Comparison of ENCODE assay signal across 12 cellular contexts in the genomic region with DNA sequence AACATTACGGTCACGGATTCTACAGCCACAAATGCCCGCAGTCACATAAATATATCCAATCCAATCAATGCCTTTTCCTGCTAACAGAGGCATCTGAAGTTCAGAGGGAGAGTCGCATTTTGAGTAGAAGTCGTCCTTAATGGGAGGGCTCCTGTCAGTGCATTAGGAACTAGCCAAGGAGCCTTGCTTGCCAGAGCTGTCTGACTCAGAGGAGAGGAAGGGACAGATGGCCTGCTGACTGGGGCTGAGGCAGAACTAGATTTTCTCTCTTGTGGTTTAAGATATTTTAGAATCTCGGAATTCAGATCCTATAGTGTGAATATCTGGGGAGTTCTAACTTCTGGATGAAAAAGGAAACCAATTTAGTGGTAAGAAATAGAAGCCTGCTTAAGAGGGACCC. TPM values are rescaled to one million over a fixed set of nuclear protein-coding genes. Genes with fewer than 3 reads are reported as not detected.
A peak's percentile ranks its signal among the peaks of the same experiment; 100 is the strongest.
DNase-seq lines count a peak whose midpoint lies in the region; ATAC-seq, FAIRE-seq and TF ChIP-seq lines count a peak whose summit lies in the region.
"Had no signal": no experiment of that assay in that cellular context is flagged by ENCODE, and none has a peak within 500 bp of the region (broad histone marks: within the 10 kb centered on the region; RNA-seq: fewer than 3 reads in every experiment).

No MANE protein-coding gene starts in this region.

- no peaks in the 10 kb centered on the region for H3K9me3 ChIP-seq in astrocyte (ENCODE audit: insufficient read depth, low read depth, low read length)
- H3K9me3 ChIP-seq in right cardiac atrium (ENCODE audit: control insufficient read depth, low read length) = no peaks in the 10 kb centered on the region
- H3K9me3 ChIP-seq: tibial artery had no signal

- no peaks in the 10 kb centered on the region for H4K20me1 ChIP-seq in astrocyte (ENCODE audit: insufficient read depth, low read length)

- peak overlapping the region; percentile 63 for H3K4me2 ChIP-seq in astrocyte (ENCODE audit: low read length)

- no peak for TF ChIP-seq CTCF in astrocyte (IDR thresholded peaks at IDR 0.05; ENCODE audit: insufficient read depth, low read depth, low read length)

- intact Hi-C loops in right cardiac atrium (cut with DNase I) = no loop called here

- H3K9me3 Mint-ChIP-seq in astrocyte (ENCODE audit: unreplicated experiment) = no peaks in the 10 kb centered on the region

- no peak overlapping the region for H2AFZ ChIP-seq in astrocyte (ENCODE audit: low read depth, low read length)

- peaks cover 16% of the 10 kb centered on the region for H3K36me3 Mint-ChIP-seq in astrocyte (ENCODE audit: low read depth, unreplicated experiment)

- H3K4me1 ChIP-seq in astrocyte (ENCODE audit: insufficient read depth, low read length) (peaks cover 29% of the 10 kb centered on the region), right cardiac atrium (ENCODE audit: control insufficient read depth, insufficient read depth, low read length) (peaks cover 6% of the 10 kb centered on the region)

- ATAC-seq in right cardiac atrium (peak; percentile 58 to 81), GM21515 (IDR thresholded peaks at IDR 0.05; ENCODE audit: unreplicated experiment) (no peak), HG03460 (IDR thresholded peaks at IDR 0.05; ENCODE audit: unreplicated experiment) (no peak)

- H3K27me3 ChIP-seq in astrocyte (ENCODE audit: insufficient read depth, low read length) (no peaks in the 10 kb centered on the region), right cardiac atrium (ENCODE audit: control insufficient read depth, insufficient read depth) (no peaks in the 10 kb centered on the region)
- H3K27me3 ChIP-seq: tibial artery had no signal

- no peaks in the 10 kb centered on the region for H3K79me2 ChIP-seq in astrocyte (ENCODE audit: insufficient read depth, low read length)

- DNase-seq in HCEC 1CT (peak; percentile 82), astrocyte (ENCODE audit: low read depth) (peak; percentile 91), right cardiac atrium (peak in 2 of 3 donors; percentile 65 to 76), superior temporal gyrus (ENCODE audit: extremely low spot score) (peak; percentile 60), DMS153 (lab: John Stamatoyannopoulos, UW) (no peak), NCI-H774 (lab: John Stamatoyannopoulos, UW) (no peak)
- DNase-seq: NCI-H526 had no signal

- peak overlapping the region; percentile 22 for H3K9ac ChIP-seq in astrocyte (ENCODE audit: low read length)

- H3K4me1 Mint-ChIP-seq in astrocyte (ENCODE audit: low read depth, unreplicated experiment) = peaks cover 52% of the 10 kb centered on the region

- no peaks in the 10 kb centered on the region for H3K27me3 Mint-ChIP-seq in astrocyte (ENCODE audit: low read depth, unreplicated experiment)

- FAIRE-seq in astrocyte (lab: Jason Lieb, UNC) = peak; percentile 99
- FAIRE-seq: TTC549 had no signal

- H3K4me3 ChIP-seq in astrocyte (ENCODE audit: insufficient read depth, low read depth, low read length) (no peak overlapping the region), right cardiac atrium (ENCODE audit: low read length) (no peak overlapping the region)
- H3K4me3 ChIP-seq: tibial artery had no signal

- H3K27ac Mint-ChIP-seq in astrocyte (ENCODE audit: unreplicated experiment) = peak overlapping the region; percentile 81

- H3K36me3 ChIP-seq in astrocyte (ENCODE audit: insufficient read depth, low read length) = peaks cover 4% of the 10 kb centered on the region

- 71% methylated on average over 6 of the region's 6 CpGs for WGBS in right cardiac atrium

- peak overlapping the region; percentile 6 for H3K4me3 Mint-ChIP-seq in astrocyte (ENCODE audit: unreplicated experiment)

- peak overlapping the region; percentile 46 for H3K27ac ChIP-seq in astrocyte (ENCODE audit: low read depth, low read length)
- peak overlapping the region; percentile 49 for H3K27ac ChIP-seq in right cardiac atrium (ENCODE audit: low read length)

RNA-seq across cellular contexts. Expression of a gene that starts 10.6 kb away (rescaled TPM):
- 11.3 and 11.4 TPM in 2 replicates for total RNA-seq in astrocyte
- total RNA-seq in right cardiac atrium = 1 to 10 TPM; 5.3 to 6.9 (median 6.1) TPM
- 5.5 TPM for polyA plus RNA-seq in right cardiac atrium
- total RNA-seq: H4 had no signal

RNA-seq across cellular contexts. Expression of a gene that starts 35.6 kb away (rescaled TPM):
- total RNA-seq in astrocyte (2.2 and 2.5 TPM in 2 replicates), right cardiac atrium (1 to 10 TPM in 1 of 4 donors, under 1 TPM in 3; 0.31 to 2.1 (median 0.40) TPM)
- polyA plus RNA-seq in right cardiac atrium = 0.11 TPM

RNA-seq across cellular contexts. Expression of a gene that starts 56.0 kb away (rescaled TPM):
- total RNA-seq in astrocyte (18.0 and 19.4 TPM in 2 replicates), right cardiac atrium (10 to 100 TPM; 26.8 to 38.3 (median 32.2) TPM)
- 32.4 TPM for polyA plus RNA-seq in right cardiac atrium

Comparison
In these comparisons a context has a peak if more than half of its experiments do, and no peak if none do; other contexts are left out.
1. DNase-seq: peak in HCEC 1CT (single experiment), astrocyte (single experiment), right cardiac atrium (2 of 3) and superior temporal gyrus (single experiment); none in DMS153 (single experiment) and NCI-H774 (single experiment).
2. ATAC-seq: peak in right cardiac atrium (2 of 2); none in GM21515 (single experiment) and HG03460 (single experiment).